Comparison of ENCODE assay signal across 1 cellular context in genomic region chr7:144777005-144777814, GRCh38.
TF ChIP-seq lines count a peak whose summit lies in the region.

No MANE protein-coding gene starts in this region.

TF ChIP-seq in HepG2, 621 proteins besides CTCF, POLR2A, EP300 and RAD21:
- no peak for TF ChIP-seq GTF2F1 (IDR thresholded peaks at IDR 0.05; ENCODE audit: low read length)
- TF ChIP-seq KDM1A (CRISPR knock-in tag; IDR thresholded peaks at IDR 0.05): no peak
- TF ChIP-seq ZNF563 (CRISPR knock-in tag; IDR thresholded peaks at IDR 0.05): no peak
- TF ChIP-seq, protein P1, sequence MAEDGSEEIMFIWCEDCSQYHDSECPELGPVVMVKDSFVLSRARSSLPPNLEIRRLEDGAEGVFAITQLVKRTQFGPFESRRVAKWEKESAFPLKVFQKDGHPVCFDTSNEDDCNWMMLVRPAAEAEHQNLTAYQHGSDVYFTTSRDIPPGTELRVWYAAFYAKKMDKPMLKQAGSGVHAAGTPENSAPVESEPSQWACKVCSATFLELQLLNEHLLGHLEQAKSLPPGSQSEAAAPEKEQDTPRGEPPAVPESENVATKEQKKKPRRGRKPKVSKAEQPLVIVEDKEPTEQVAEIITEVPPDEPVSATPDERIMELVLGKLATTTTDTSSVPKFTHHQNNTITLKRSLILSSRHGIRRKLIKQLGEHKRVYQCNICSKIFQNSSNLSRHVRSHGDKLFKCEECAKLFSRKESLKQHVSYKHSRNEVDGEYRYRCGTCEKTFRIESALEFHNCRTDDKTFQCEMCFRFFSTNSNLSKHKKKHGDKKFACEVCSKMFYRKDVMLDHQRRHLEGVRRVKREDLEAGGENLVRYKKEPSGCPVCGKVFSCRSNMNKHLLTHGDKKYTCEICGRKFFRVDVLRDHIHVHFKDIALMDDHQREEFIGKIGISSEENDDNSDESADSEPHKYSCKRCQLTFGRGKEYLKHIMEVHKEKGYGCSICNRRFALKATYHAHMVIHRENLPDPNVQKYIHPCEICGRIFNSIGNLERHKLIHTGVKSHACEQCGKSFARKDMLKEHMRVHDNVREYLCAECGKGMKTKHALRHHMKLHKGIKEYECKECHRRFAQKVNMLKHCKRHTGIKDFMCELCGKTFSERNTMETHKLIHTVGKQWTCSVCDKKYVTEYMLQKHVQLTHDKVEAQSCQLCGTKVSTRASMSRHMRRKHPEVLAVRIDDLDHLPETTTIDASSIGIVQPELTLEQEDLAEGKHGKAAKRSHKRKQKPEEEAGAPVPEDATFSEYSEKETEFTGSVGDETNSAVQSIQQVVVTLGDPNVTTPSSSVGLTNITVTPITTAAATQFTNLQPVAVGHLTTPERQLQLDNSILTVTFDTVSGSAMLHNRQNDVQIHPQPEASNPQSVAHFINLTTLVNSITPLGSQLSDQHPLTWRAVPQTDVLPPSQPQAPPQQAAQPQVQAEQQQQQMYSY (CRISPR knock-in tag; IDR thresholded peaks at IDR 0.05): no peak
- TF ChIP-seq MAFK (conservative IDR thresholded peaks at IDR 0.05 in 1 of 2, IDR thresholded peaks at IDR 0.05 in 1 of 2; ENCODE audit: low read length in 2 of 2): no peak
- TF ChIP-seq XRCC5 (optimal IDR thresholded peaks at IDR 0.05; ENCODE audit: low read length): no peak
- no peak for TF ChIP-seq HNF4G (IDR thresholded peaks at IDR 0.05; ENCODE audit: borderline replicate concordance, low read depth, low read length)
- no peak for TF ChIP-seq HNF4G (CRISPR knock-in tag; IDR thresholded peaks at IDR 0.05; ENCODE audit: borderline replicate concordance, low read depth)
- TF ChIP-seq RBFOX2 (IDR thresholded peaks at IDR 0.05; ENCODE audit: low read depth, low read length): no peak
- no peak for TF ChIP-seq STAG1 (CRISPR knock-in tag; IDR thresholded peaks at IDR 0.05)
- no peak for TF ChIP-seq TIGD3 (CRISPR knock-in tag; IDR thresholded peaks at IDR 0.05; ENCODE audit: borderline replicate concordance)
- TF ChIP-seq, protein P2, sequence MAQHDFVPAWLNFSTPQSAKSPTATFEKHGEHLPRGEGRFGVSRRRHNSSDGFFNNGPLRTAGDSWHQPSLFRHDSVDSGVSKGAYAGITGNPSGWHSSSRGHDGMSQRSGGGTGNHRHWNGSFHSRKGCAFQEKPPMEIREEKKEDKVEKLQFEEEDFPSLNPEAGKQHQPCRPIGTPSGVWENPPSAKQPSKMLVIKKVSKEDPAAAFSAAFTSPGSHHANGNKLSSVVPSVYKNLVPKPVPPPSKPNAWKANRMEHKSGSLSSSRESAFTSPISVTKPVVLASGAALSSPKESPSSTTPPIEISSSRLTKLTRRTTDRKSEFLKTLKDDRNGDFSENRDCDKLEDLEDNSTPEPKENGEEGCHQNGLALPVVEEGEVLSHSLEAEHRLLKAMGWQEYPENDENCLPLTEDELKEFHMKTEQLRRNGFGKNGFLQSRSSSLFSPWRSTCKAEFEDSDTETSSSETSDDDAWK (CRISPR knock-in tag; IDR thresholded peaks at IDR 0.05): no peak
- TF ChIP-seq CEBPB (IDR thresholded peaks at IDR 0.05; ENCODE audit: borderline replicate concordance, low read depth, low read length): no peak
- TF ChIP-seq ZNF780A (CRISPR knock-in tag; IDR thresholded peaks at IDR 0.05): no peak
- no peak for TF ChIP-seq RFXAP (CRISPR knock-in tag; IDR thresholded peaks at IDR 0.05; ENCODE audit: borderline replicate concordance)
- TF ChIP-seq TP53 (CRISPR knock-in tag; conservative IDR thresholded peaks at IDR 0.05): no peak
TF ChIP-seq in HepG2: peak in this region for 0.
